ENCODE assay signal across 12 cellular contexts in genomic region chr1:65429806-65430205, GRCh38. TPM values are rescaled to one million over a fixed set of nuclear protein-coding genes. Genes with fewer than 3 reads are reported as not detected.
DNase-seq lines count a peak whose midpoint lies in the region; ATAC-seq, FAIRE-seq and TF ChIP-seq lines count a peak whose summit lies in the region.
"Had no signal": no experiment of that assay in that cellular context is flagged by ENCODE, and none has a peak within 500 bp of the region (broad histone marks: within the 10 kb centered on the region; RNA-seq: fewer than 3 reads in every experiment).

No MANE protein-coding gene starts in this region.

- WGBS in thyroid gland, 2 donors, result 60 to 69% methylated on average over 7 of the region's 7 CpGs

- H3K9ac ChIP-seq in HUES48 (ENCODE audit: low read depth, low read length), result no peak overlapping the region
- peak overlapping the region in 1 of 2 donors; percentile 10 for H3K9ac ChIP-seq in kidney (ENCODE audit: low read length in 2 of 2)

- intact Hi-C loops in kidney (cut with DNase I) (no loop called here), thyroid gland (cut with DNase I) (no loop called here)

- in situ Hi-C loops in brain microvascular endothelial cell (cut with HindIII; ENCODE audit: low pct_ligation_motif_present, low sequenced_read_pairs), result no loop called here

- TF ChIP-seq CTCF in brain microvascular endothelial cell (IDR thresholded peaks at IDR 0.05; ENCODE audit: low read depth, low read length, missing control alignments), result no peak
- TF ChIP-seq CTCF in kidney (IDR thresholded peaks at IDR 0.05; ENCODE audit: borderline replicate concordance, extremely low read depth, insufficient read depth), result no peak
- TF ChIP-seq CTCF in thyroid gland (IDR thresholded peaks at IDR 0.05), result no peak

- H3K27me3 ChIP-seq in HUES48 (ENCODE audit: control insufficient read depth, insufficient read depth, low read length) (no peaks in the 10 kb centered on the region), brain microvascular endothelial cell (replicated peaks) (no peaks in the 10 kb centered on the region), thyroid gland (no peaks in the 10 kb centered on the region)

- TF ChIP-seq POLR2A in thyroid gland (IDR thresholded peaks at IDR 0.05), result no peak

- ATAC-seq in HG03159 (IDR thresholded peaks at IDR 0.05; ENCODE audit: unreplicated experiment), result no peak
- ATAC-seq in GM18870 (IDR thresholded peaks at IDR 0.05; ENCODE audit: unreplicated experiment), result no peak
- ATAC-seq: left lobe of liver had no signal

- H3K27ac ChIP-seq in HUES48 (ENCODE audit: low read depth, low read length) (peak overlapping the region; percentile 64), brain microvascular endothelial cell (peak overlapping the region; percentile 92), kidney (ENCODE audit: low read depth in 2 of 2, low read length in 2 of 2) (peak overlapping the region; percentile 7 to 70), thyroid gland (peak overlapping the region in 2 of 3 donors; percentile 63 to 67)

- FAIRE-seq in kidney (lab: Jason Lieb, UNC), result no peak
- FAIRE-seq: H1 had no signal

- H3K36me3 ChIP-seq in HUES48 (ENCODE audit: control insufficient read depth, insufficient read depth, low read length), result peaks cover 47% of the 10 kb centered on the region
- H3K36me3 ChIP-seq in brain microvascular endothelial cell (replicated peaks), result peaks cover 34% of the 10 kb centered on the region
- peaks cover 31 to 33% of the 10 kb centered on the region in 2 donors for H3K36me3 ChIP-seq in kidney (ENCODE audit: control insufficient read depth in 1 of 2, insufficient read depth in 2 of 2, low read length in 2 of 2)
- peaks cover 13 to 24% of the 10 kb centered on the region in 2 donors for H3K36me3 ChIP-seq in thyroid gland

- H3K4me3 ChIP-seq in HUES48 (ENCODE audit: low read depth, low read length), result no peak overlapping the region
- H3K4me3 ChIP-seq in brain microvascular endothelial cell (ENCODE audit: low read depth, low read length), result no peak overlapping the region
- H3K4me3 ChIP-seq in kidney (ENCODE audit: low read length in 2 of 2), result no peak overlapping the region
- H3K4me3 ChIP-seq in thyroid gland (replicated peaks in 1 of 3), result no peak overlapping the region

- DNase-seq in brain microvascular endothelial cell (peak; percentile 87), kidney (no peak), thyroid gland (peak in 1 of 2 donors; percentile 10)
- no peak for DNase-seq in activated T-cell treated with anti-CD3 and anti-CD28 coated beads, Interleukin-2, amount 50 U/mL, for 1 hour
- DNase-seq: activated naive CD4-positive, alpha-beta T cell treated with anti-CD3 and anti-CD28 coated beads for 36 hours; MM.1S; T-helper 1 cell had no signal

- H3K4me1 ChIP-seq in HUES48 (ENCODE audit: control insufficient read depth, insufficient read depth, low read length), result peaks cover 37% of the 10 kb centered on the region
- H3K4me1 ChIP-seq in kidney (ENCODE audit: control insufficient read depth in 1 of 2, insufficient read depth in 1 of 2, low read depth in 1 of 2, low read length in 2 of 2), result no peaks in the 10 kb centered on the region
- peaks cover 0 to 25% of the 10 kb centered on the region in 2 donors for H3K4me1 ChIP-seq in thyroid gland

- H3K9me3 ChIP-seq in HUES48 (ENCODE audit: control insufficient read depth, insufficient read depth, low read length) (no peaks in the 10 kb centered on the region), kidney (ENCODE audit: control insufficient read depth in 1 of 2, low read length in 2 of 2) (no peaks in the 10 kb centered on the region), thyroid gland (no peaks in the 10 kb centered on the region)

RNA-seq across cellular contexts. Expression of gene LEPR, which starts 9.3 kb away (rescaled TPM):
- 13.8 TPM for total RNA-seq in kidney
- polyA plus RNA-seq in kidney (ENCODE audit: insufficient read depth, low read depth, low replicate concordance), result 3.1 TPM
- total RNA-seq in thyroid gland, result 10 to 100 TPM; 11.4 to 80.4 (median 17.5) TPM

RNA-seq across cellular contexts. Expression of gene LEPROT, which starts 9.3 kb away (rescaled TPM):
- 160 TPM for total RNA-seq in kidney
- 67.6 TPM for polyA plus RNA-seq in kidney (ENCODE audit: insufficient read depth, low read depth, low replicate concordance)
- 100 to 1,000 TPM in 2 of 4 donors, 10 to 100 TPM in 2; 70.1 to 159 (median 94.2) TPM for total RNA-seq in thyroid gland

Comparison
In these comparisons a context has a peak if more than half of its experiments do, and no peak if none do; other contexts are left out.
1. H3K27ac ChIP-seq: peak in every context shown above with its lines; median percentile 92 in brain microvascular endothelial cell; 65 in thyroid gland; 64 in HUES48; 38 in kidney.